In the genomic region with DNA sequence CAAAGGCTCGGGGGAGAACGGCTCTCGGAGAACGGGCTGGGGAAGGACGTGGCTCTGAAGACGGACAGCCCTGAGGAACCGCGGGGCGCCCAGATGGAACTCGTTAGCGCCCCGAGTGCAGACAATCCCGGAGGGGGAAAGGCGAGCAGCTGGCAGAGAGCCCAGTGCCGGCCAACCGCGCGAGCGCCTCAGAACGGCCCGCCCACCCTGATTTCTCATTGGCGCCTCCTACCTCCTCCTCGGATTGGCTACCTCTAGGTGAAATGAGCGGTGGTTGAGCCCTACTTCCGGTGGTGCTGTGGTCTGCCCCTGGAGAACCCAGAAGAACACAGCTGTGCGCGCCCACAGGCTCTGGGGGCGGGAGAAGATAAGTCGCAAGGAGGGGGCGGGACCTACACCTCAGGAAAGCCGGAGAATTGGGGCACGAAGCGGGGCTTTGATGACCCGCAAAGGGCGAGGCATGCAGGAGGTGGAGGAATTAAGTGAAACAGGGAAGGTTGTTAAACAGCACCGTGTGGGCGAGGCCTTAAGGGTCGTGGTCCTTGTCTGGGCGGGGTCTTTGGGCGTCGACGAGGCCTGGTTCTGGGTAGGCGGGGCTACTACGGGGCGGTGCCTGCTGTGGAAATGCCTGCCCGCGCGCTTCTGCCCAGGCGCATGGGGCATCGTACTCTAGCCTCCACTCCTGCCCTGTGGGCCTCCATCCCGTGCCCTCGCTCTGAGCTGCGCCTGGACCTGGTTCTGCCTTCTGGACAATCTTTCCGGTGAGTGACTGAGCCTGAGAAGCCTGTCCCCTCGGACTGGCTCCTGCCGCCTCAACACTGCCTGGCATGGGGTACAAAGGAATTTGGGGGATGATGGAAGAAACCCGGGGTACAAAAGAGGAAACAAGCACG, we compare ENCODE assay signal across 1 cellular context.
TF ChIP-seq lines count a peak whose summit lies in the region.

Gene OGG1 (plus strand): TSS at position 290 of the 893 bp plus-strand sequence. CDS start 335 bp downstream, at position 625.

TF ChIP-seq in SK-N-SH, 30 proteins besides CTCF, POLR2A, EP300 and RAD21 (continued from another document):
- TF ChIP-seq ZBTB33 (IDR thresholded peaks at IDR 0.05; ENCODE audit: borderline replicate concordance, low read depth) (no peak), TEAD4 (IDR thresholded peaks at IDR 0.05; ENCODE audit: borderline replicate concordance, insufficient read depth) (no peak), TCF12 (IDR thresholded peaks at IDR 0.05) (peak; percentile 90), FOXJ3 (CRISPR knock-in tag; IDR thresholded peaks at IDR 0.05) (peak; percentile 58; the same call in 1 of the 2 replicates), EZH2phosphoT487 (IDR thresholded peaks at IDR 0.05; ENCODE audit: borderline replicate concordance, low read depth) (no peak), NRF1 (IDR thresholded peaks at IDR 0.05; ENCODE audit: low read depth, low read length) (peak; percentile 52), NFIC (IDR thresholded peaks at IDR 0.05; ENCODE audit: borderline replicate concordance) (peak; percentile 91), MEF2A (IDR thresholded peaks at IDR 0.05; ENCODE audit: borderline replicate concordance, low read depth) (no peak), GABPA (IDR thresholded peaks at IDR 0.05; ENCODE audit: low read depth) (peak; percentile 76), GATA2 (CRISPR knock-in tag; IDR thresholded peaks at IDR 0.05) (no peak)
- TF ChIP-seq, protein P1, sequence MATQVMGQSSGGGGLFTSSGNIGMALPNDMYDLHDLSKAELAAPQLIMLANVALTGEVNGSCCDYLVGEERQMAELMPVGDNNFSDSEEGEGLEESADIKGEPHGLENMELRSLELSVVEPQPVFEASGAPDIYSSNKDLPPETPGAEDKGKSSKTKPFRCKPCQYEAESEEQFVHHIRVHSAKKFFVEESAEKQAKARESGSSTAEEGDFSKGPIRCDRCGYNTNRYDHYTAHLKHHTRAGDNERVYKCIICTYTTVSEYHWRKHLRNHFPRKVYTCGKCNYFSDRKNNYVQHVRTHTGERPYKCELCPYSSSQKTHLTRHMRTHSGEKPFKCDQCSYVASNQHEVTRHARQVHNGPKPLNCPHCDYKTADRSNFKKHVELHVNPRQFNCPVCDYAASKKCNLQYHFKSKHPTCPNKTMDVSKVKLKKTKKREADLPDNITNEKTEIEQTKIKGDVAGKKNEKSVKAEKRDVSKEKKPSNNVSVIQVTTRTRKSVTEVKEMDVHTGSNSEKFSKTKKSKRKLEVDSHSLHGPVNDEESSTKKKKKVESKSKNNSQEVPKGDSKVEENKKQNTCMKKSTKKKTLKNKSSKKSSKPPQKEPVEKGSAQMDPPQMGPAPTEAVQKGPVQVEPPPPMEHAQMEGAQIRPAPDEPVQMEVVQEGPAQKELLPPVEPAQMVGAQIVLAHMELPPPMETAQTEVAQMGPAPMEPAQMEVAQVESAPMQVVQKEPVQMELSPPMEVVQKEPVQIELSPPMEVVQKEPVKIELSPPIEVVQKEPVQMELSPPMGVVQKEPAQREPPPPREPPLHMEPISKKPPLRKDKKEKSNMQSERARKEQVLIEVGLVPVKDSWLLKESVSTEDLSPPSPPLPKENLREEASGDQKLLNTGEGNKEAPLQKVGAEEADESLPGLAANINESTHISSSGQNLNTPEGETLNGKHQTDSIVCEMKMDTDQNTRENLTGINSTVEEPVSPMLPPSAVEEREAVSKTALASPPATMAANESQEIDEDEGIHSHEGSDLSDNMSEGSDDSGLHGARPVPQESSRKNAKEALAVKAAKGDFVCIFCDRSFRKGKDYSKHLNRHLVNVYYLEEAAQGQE (IDR thresholded peaks at IDR 0.05; ENCODE audit: low read depth, low read length), result no peak
